In the genomic region with DNA sequence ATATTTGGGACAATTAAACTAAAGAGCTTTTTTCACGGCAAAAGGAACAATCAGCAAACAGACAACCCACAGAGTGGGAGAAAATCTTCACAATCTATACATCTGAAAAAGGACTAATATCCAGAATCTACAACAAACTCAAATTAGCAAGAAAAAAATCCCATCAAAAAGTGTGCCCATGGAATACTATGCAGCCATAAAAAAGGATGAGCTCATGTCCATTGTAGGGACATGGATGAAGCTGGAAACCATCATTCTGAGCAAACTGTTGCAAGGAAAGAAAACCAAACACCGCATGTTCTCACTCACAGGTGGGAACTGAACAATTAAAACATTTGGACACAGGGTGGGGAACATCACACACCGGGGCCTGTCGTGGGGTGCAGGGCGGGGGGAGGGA, we compare ENCODE assay signal across 2 cellular contexts. TPM values are rescaled to one million over a fixed set of nuclear protein-coding genes. Genes with fewer than 3 reads are reported as not detected.
A peak's percentile ranks its signal among the peaks of the same experiment; 100 is the strongest.
DNase-seq lines count a peak whose midpoint lies in the region; ATAC-seq, FAIRE-seq and TF ChIP-seq lines count a peak whose summit lies in the region.
"Not testable (repeated sequence)": the region's sequence is repeated elsewhere in the genome, so short reads cannot be mapped to it uniquely, and the experiment has no call there.

No MANE protein-coding gene starts in this region.

- not testable (repeated sequence) for H3K79me2 ChIP-seq in K562 (ENCODE audit: control insufficient read depth, insufficient read depth, low read length)

- not testable (repeated sequence) for H3K36me3 ChIP-seq in HEK293 (ENCODE audit: control insufficient read depth in 2 of 2, insufficient read depth in 1 of 2, low read length in 2 of 2)
- peaks cover 32% of the 10 kb centered on the region; the same call in 1 of the 3 replicates for H3K36me3 ChIP-seq in K562 (ENCODE audit: control insufficient read depth, insufficient read depth, low read length)

- not testable (repeated sequence) for DNase-seq in K562 (ENCODE audit: extremely low read depth in 1 of 4, low spot score in 3 of 4)

- H2AFZ ChIP-seq in K562 (ENCODE audit: low read depth, low read length) = not testable (repeated sequence)

- not testable (repeated sequence) for H3K9me1 ChIP-seq in K562 (ENCODE audit: control insufficient read depth, insufficient read depth, low read length)

- 100% methylated on average over 5 of the region's 5 CpGs for WGBS in K562 (ENCODE audit: insufficient coverage, low coverage, missing lambda C conversion rate)

- not testable (repeated sequence) for TF ChIP-seq CTCF in HEK293 (tag by site-specific recombination; IDR thresholded peaks at IDR 0.05); K562 (IDR thresholded peaks at IDR 0.05 in 2 of 3, conservative IDR thresholded peaks at IDR 0.05 in 1 of 3; ENCODE audit: insufficient read depth in 2 of 3, low read depth in 1 of 3, low read length in 3 of 3)

- H3K9me3 ChIP-seq in HEK293 (ENCODE audit: control insufficient read depth, insufficient read depth, low read depth, low read length); K562 (replicated peaks; ENCODE audit: control insufficient read depth, insufficient read depth, low read depth, low read length): not testable (repeated sequence)

- not testable (repeated sequence) for H3K4me3 ChIP-seq in HEK293 (ENCODE audit: low read depth, low read length); K562

- not testable (repeated sequence) for TF ChIP-seq POLR2A in K562 (conservative IDR thresholded peaks at IDR 0.05)

- POLR2A ChIA-PET in HEK293 (lab: Yijun Ruan, JAX); K562 (lab: Yijun Ruan, JAX): not testable (repeated sequence)

- not testable (repeated sequence) for FAIRE-seq in K562 (lab: Jason Lieb, UNC)

- intact Hi-C loops in K562 (cut with micrococcal nuclease) = not testable (repeated sequence)

- not testable (repeated sequence) for H3K9ac ChIP-seq in K562 (ENCODE audit: insufficient read depth in 1 of 2, low read depth in 2 of 2, low read length in 2 of 2)

- ATAC-seq in K562 = not testable (repeated sequence)

- H3K4me1 ChIP-seq in HEK293 (ENCODE audit: control insufficient read depth, insufficient read depth, low read length); K562 (replicated peaks in 1 of 2; ENCODE audit: control insufficient read depth in 2 of 2, insufficient read depth in 2 of 2, low read length in 2 of 2): not testable (repeated sequence)

- H4K20me1 ChIP-seq in K562 (replicated peaks; ENCODE audit: control insufficient read depth, insufficient read depth, low read length) = not testable (repeated sequence)

- not testable (repeated sequence) for BruUV-seq in K562 (replicated peaks; lab: Mats Ljungman, UMichigan)

- H3K4me2 ChIP-seq in K562 (ENCODE audit: insufficient read depth, low read length) = not testable (repeated sequence)

- not testable (repeated sequence) for TF ChIP-seq RAD21 in K562 (CRISPR knock-in tag; conservative IDR thresholded peaks at IDR 0.05 in 1 of 2, IDR thresholded peaks at IDR 0.05 in 1 of 2)

- CTCF ChIA-PET in HEK293 (lab: Yijun Ruan, JAX) = interaction anchor here (0.9 to 1.6 kb wide), 2 partner anchors 10 to 11 kb away, joined by 3 to 4 read pairs; no protein-coding TSS in a partner anchor
- CTCF ChIA-PET in K562 (lab: Yijun Ruan, JAX; ENCODE audit: low intra/inter-chr PET ratio) = not testable (repeated sequence)

- H3K27me3 ChIP-seq in K562 (ENCODE audit: control insufficient read depth in 2 of 2, insufficient read depth in 2 of 2, low read length in 2 of 2) = not testable (repeated sequence)

- not testable (repeated sequence) for H3K27ac ChIP-seq in HEK293 (ENCODE audit: extremely low read depth, low read depth, low read length); K562 (ENCODE audit: extremely low read depth, low read depth, low read length)

- not testable (repeated sequence) for TF ChIP-seq EP300 in K562 (IDR thresholded peaks at IDR 0.05; ENCODE audit: low read length)

- in situ Hi-C loops in K562 (cut with MboI) = not testable (repeated sequence)

TF ChIP-seq in HEK293, 187 proteins besides CTCF, POLR2A, EP300 and RAD21:
- TF ChIP-seq, protein P1, sequence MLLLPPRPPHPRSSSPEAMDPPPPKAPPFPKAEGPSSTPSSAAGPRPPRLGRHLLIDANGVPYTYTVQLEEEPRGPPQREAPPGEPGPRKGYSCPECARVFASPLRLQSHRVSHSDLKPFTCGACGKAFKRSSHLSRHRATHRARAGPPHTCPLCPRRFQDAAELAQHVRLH (tag by site-specific recombination; IDR thresholded peaks at IDR 0.05) = peak; percentile 63; the same call in 1 of the 2 replicates
- peak; percentile 97 for TF ChIP-seq ZNF146 (tag by site-specific recombination; IDR thresholded peaks at IDR 0.05)
TF ChIP-seq in HEK293: peak in this region for 2; not testable (repeated sequence) for 185.

TF ChIP-seq in K562, 482 proteins besides CTCF, POLR2A, EP300 and RAD21:
- TF ChIP-seq BCOR (IDR thresholded peaks at IDR 0.05) = peak; percentile 77
- peak; percentile 95 for TF ChIP-seq ZNF146 (CRISPR knock-in tag; IDR thresholded peaks at IDR 0.05; ENCODE audit: unreplicated experiment)
- TF ChIP-seq KDM1A (IDR thresholded peaks at IDR 0.05) = 0 out of 4 replicates have a peak, but pooled peaks of 1 of the 2 experiments have one; percentile 23

RNA-seq across cellular contexts. Expression of a gene that starts 7.2 kb away (rescaled TPM):
- 21.7 and 43.7 TPM in 2 replicates for total RNA-seq in K562 (2011; cell fraction: chromatin; rRNA removed; ENCODE audit: low replicate concordance)
- total RNA-seq in K562 (2011; cell fraction: nucleolus; rRNA removed) = 13.4 and 13.7 TPM in 2 replicates
- 22.8 and 32.7 TPM in 2 replicates for total RNA-seq in K562 (2011; cell fraction: nucleoplasm; rRNA removed)
- total RNA-seq in K562 (2014; rRNA removed) (10.9 and 11.4 TPM in 2 replicates), K562 (2014; rRNA removed; fragmentation: Illumina TruSeq; extraction: Trizol) (21.5 and 24.8 TPM in 2 replicates), K562 (2015; rRNA removed; fragmentation: Illumina TruSeq; extraction: Trizol) (18.8 and 19.1 TPM in 2 replicates), K562 (2021) (22.1 and 24.9 TPM in 2 replicates)
- polyA plus RNA-seq in K562 (2011; rRNA removed) (36.3 and 49.5 TPM in 2 replicates), K562 (2014; fragmentation: Illumina TruSeq; extraction: Trizol) (16.6 and 17.0 TPM in 2 replicates), K562 (2014; fragmentation: Nextera tagmentation; extraction: Ambion mirVana) (10 to 100 TPM; 59.9 to 62.2 TPM), K562 (2014; rRNA removed) (26.7 and 26.9 TPM in 2 replicates)
- polyA plus RNA-seq in K562 (2011; cell fraction: cytosol; rRNA removed) = 9.1 and 17.4 TPM in 2 replicates
- polyA plus RNA-seq in K562 (2011; cell fraction: nucleus; rRNA removed) = 64.7 and 73.1 TPM in 2 replicates
- 28.7 and 29.5 TPM in 2 replicates for polyA plus RNA-seq in K562 (2012)
- polyA minus RNA-seq in K562 (2011; rRNA and poly(A)+ RNA removed) = 14.1 and 16.0 TPM in 2 replicates
- 6.1 and 6.9 TPM in 2 replicates for polyA minus RNA-seq in K562 (2011; cell fraction: cytosol; rRNA and poly(A)+ RNA removed)
- 12.4 and 14.8 TPM in 2 replicates for polyA minus RNA-seq in K562 (2011; cell fraction: nucleus; rRNA and poly(A)+ RNA removed)
